22 cellular contexts compared by ENCODE assay signal in the genomic region with DNA sequence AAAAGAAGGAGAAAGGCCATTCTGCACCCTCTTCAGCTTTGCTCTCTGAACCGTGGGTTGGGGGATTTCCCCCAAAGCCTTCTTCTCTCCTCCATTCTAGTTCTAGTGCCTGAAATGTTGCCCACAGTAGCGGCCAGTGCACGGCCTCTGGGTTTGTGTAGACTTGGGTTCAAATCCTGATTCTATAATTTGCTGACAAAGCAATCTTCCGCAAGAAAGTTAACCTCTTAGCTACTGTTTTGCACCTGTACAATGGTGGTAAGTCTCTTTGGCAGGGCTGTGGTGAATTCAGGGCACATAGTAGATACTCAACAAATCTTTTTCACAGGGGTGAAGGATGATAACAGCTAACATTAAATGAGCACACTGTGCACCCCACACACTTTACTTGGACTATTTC. TPM values are rescaled to one million over a fixed set of nuclear protein-coding genes. Genes with fewer than 3 reads are reported as not detected.
A peak's percentile ranks its signal among the peaks of the same experiment; 100 is the strongest.
DNase-seq lines count a peak whose midpoint lies in the region; ATAC-seq, FAIRE-seq and TF ChIP-seq lines count a peak whose summit lies in the region.
"Had no signal": no experiment of that assay in that cellular context is flagged by ENCODE, and none has a peak within 500 bp of the region (broad histone marks: within the 10 kb centered on the region; RNA-seq: fewer than 3 reads in every experiment).

No MANE protein-coding gene starts in this region.

- no peak for ATAC-seq in A549
- no peak for ATAC-seq in IMR-90 (ENCODE audit: low read depth)
- no peak for ATAC-seq in HG02623 (IDR thresholded peaks at IDR 0.05; ENCODE audit: unreplicated experiment)
- ATAC-seq in foreskin keratinocyte: no peak
- ATAC-seq: CD8-positive, alpha-beta T cell had no signal

- H2BK120ac ChIP-seq in IMR-90 (ENCODE audit: low read depth, low read length) (no peak overlapping the region), H1 (replicated peaks; ENCODE audit: low read depth, low read length) (no peak overlapping the region)

- no peak overlapping the region for H2AK9ac ChIP-seq in IMR-90 (replicated peaks; ENCODE audit: low read depth, low read length, poor library complexity)

- no peak overlapping the region for H4K91ac ChIP-seq in IMR-90 (ENCODE audit: insufficient read depth, low read depth, low read length)
- no peak overlapping the region for H4K91ac ChIP-seq in H1 (replicated peaks; ENCODE audit: insufficient read length, low read length)

- H2BK5ac ChIP-seq in IMR-90 (ENCODE audit: low read depth, low read length, poor library complexity, severe bottlenecking) (no peak overlapping the region), H1 (ENCODE audit: low read depth, low read length) (no peak overlapping the region)

- H2BK20ac ChIP-seq in IMR-90 (ENCODE audit: low read depth, low read length): no peak overlapping the region
- no peak overlapping the region for H2BK20ac ChIP-seq in H1 (ENCODE audit: low read length)

- 21% methylated on average over 4 of the region's 4 CpGs for WGBS in A549 (ENCODE audit: missing lambda C conversion rate)
- WGBS in IMR-90 (ENCODE audit: extremely low coverage in 2 of 2, insufficient read length in 1 of 2), 2 experiments: no CpG with 5 or more reads among the region's 4 CpGs
- 88% methylated on average over 4 of the region's 4 CpGs; no CpG with 5 or more reads in 1 of the 2 experiments for WGBS in H1 (ENCODE audit: extremely low coverage in 1 of 2, insufficient coverage in 1 of 2, insufficient read length in 1 of 2, insufficient replicate concordance in 2 of 2, low coverage in 1 of 2, low lambda C conversion rate in 2 of 2, missing lambda C conversion rate in 1 of 2), 2 experiments

- DNase-seq in A549 (ENCODE audit: low read depth in 1 of 2, low spot score in 1 of 2): no peak
- no peak for DNase-seq in IMR-90
- no peak for DNase-seq in H1 (ENCODE audit: low read depth in 1 of 2, low spot score in 2 of 2)
- DNase-seq in urothelium cell line (ENCODE audit: low spot score): no peak
- DNase-seq in NCI-H128 (lab: John Stamatoyannopoulos, UW; ENCODE audit: unreplicated experiment): no peak
- no peak for DNase-seq in foreskin keratinocyte
- DNase-seq: 8988T; AML-193; Caco-2; Calu3; CD4-positive, alpha-beta T cell; CD8-positive, alpha-beta T cell; DMS79 treated with DMSO at 0.1 percent for 48 hours; GF-D8 had no signal

- no peak overlapping the region for H4K5ac ChIP-seq in IMR-90 (ENCODE audit: low read depth, low read length)
- H4K5ac ChIP-seq in H1 (ENCODE audit: insufficient read length, low read depth, low read length): no peak overlapping the region

- no peak overlapping the region for H2AK5ac ChIP-seq in IMR-90 (ENCODE audit: low read depth, low read length)
- H2AK5ac ChIP-seq in H1 (ENCODE audit: low read depth, low read length): no peak overlapping the region; the same call in 1 of the 2 replicates

- H3K79me2 ChIP-seq in H1 (ENCODE audit: control insufficient read depth in 1 of 2, insufficient read depth in 2 of 2, low read length in 2 of 2): no peaks in the 10 kb centered on the region

- H3K27ac ChIP-seq in A549: no peak overlapping the region
- no peak overlapping the region for H3K27ac ChIP-seq in IMR-90 (ENCODE audit: insufficient read depth, low read length)
- H3K27ac ChIP-seq in H1 (ENCODE audit: low read depth, low read length): no peak overlapping the region
- H3K27ac ChIP-seq in foreskin keratinocyte: no peak overlapping the region
- H3K27ac ChIP-seq: BLaER1 treated with 17β-estradiol and CSF1 and Interleukin-3, amounts not matched to agents 10 nM and 100 nM; C4-2B had no signal

- FAIRE-seq in A549 (lab: Jason Lieb, UNC) (no peak), H1 (lab: Jason Lieb, UNC) (no peak), urothelium cell line (lab: Jason Lieb, UNC) (peak; percentile 76)
- FAIRE-seq: A204.1, D721Med, G401.6, GM12891, GM19239 had no signal

- H3K9ac ChIP-seq in IMR-90 (ENCODE audit: low read depth, low read length) (no peak overlapping the region), H1 (replicated peaks in 1 of 4; ENCODE audit: extremely low read depth in 1 of 4, low read depth in 3 of 4, low read length in 3 of 4) (no peak overlapping the region)
- H3K9ac ChIP-seq: BLaER1 treated with 17β-estradiol and CSF1 and Interleukin-3, amounts not matched to agents 10 nM and 100 nM had no signal

- CTCF ChIA-PET in A549 (lab: Yijun Ruan, JAX) (interaction anchor here (1.0 to 3.4 kb wide), 4 partner anchors 10 to 536 kb away, joined by 3 to 13 read pairs (median 6); no protein-coding TSS in a partner anchor), IMR-90 (lab: Yijun Ruan, JAX) (interaction anchor here (1.0 kb wide), 1 partner anchor 13 kb away, joined by 4 read pairs; no protein-coding TSS in a partner anchor), H1 (lab: Charles Lee; ENCODE audit: partially characterized antibody) (interaction anchor here (0.9 to 5.0 kb wide), 9 partner anchors 10 to 245 kb away, joined by 3 to 25 read pairs (median 6); no protein-coding TSS in a partner anchor)

- POLR2A ChIA-PET in A549 (lab: Yijun Ruan, JAX): no interaction called here
- POLR2A ChIA-PET in IMR-90 (lab: Charles Lee; ENCODE audit: unreplicated experiment): no interaction called here
- POLR2A ChIA-PET in H1 (lab: Charles Lee; ENCODE audit: partially characterized antibody): no interaction called here

- H3K14ac ChIP-seq in IMR-90 (replicated peaks; ENCODE audit: low read depth, low read length): no peak overlapping the region
- H3K14ac ChIP-seq in H1 (ENCODE audit: insufficient read length): no peak overlapping the region

- in situ Hi-C loops in IMR-90 (cut with MboI; ENCODE audit: low sequenced_read_pairs): no loop called here

- H2BK12ac ChIP-seq in H1 (ENCODE audit: low read depth, low read length): no peak overlapping the region

- no peak for TF ChIP-seq CTCF in A549 (IDR thresholded peaks at IDR 0.05)
- TF ChIP-seq CTCF in IMR-90 (conservative IDR thresholded peaks at IDR 0.05; ENCODE audit: low read depth, low read length): no peak
- no peak for TF ChIP-seq CTCF in H1 (IDR thresholded peaks at IDR 0.05; ENCODE audit: control extremely low read depth in 1 of 3, insufficient read depth in 1 of 3, low read depth in 1 of 3, low read length in 3 of 3)
- TF ChIP-seq CTCF in foreskin keratinocyte (conservative IDR thresholded peaks at IDR 0.05): no peak

- no peaks in the 10 kb centered on the region for H3K36me3 ChIP-seq in IMR-90 (ENCODE audit: control insufficient read depth, insufficient read depth, low read length)
- H3K36me3 ChIP-seq in H1 (ENCODE audit: control insufficient read depth in 2 of 4, insufficient read depth in 4 of 4, low read length in 3 of 4): no peaks in the 10 kb centered on the region
- H3K36me3 ChIP-seq: BLaER1 treated with 17β-estradiol and CSF1 and Interleukin-3, amounts not matched to agents 10 nM and 100 nM had no signal

- H3K23me2 ChIP-seq in H1 (ENCODE audit: low read depth, low read length): no peaks in the 10 kb centered on the region

- no peak overlapping the region for H3K56ac ChIP-seq in IMR-90 (ENCODE audit: extremely low read depth, insufficient read depth, low read length)
- H3K56ac ChIP-seq in H1 (replicated peaks; ENCODE audit: insufficient read length, low read depth, low read length): no peak overlapping the region

- H4K8ac ChIP-seq in IMR-90 (ENCODE audit: low read depth in 2 of 2, low read length in 2 of 2) (no peak overlapping the region), H1 (ENCODE audit: extremely low read depth, insufficient read depth, low read length) (no peak overlapping the region)

- H2AFZ ChIP-seq in IMR-90 (replicated peaks; ENCODE audit: low read length, poor library complexity): no peak overlapping the region
- no peak overlapping the region for H2AFZ ChIP-seq in H1 (ENCODE audit: low read length)

- no peaks in the 10 kb centered on the region for H3K4me1 ChIP-seq in A549
- H3K4me1 ChIP-seq in IMR-90 (ENCODE audit: control insufficient read depth, insufficient read depth, low read length): peaks cover 6% of the 10 kb centered on the region
- peaks cover 1 to 6% (median 3%) of the 10 kb centered on the region in 4 experiments; a peak in 6 of 7 replicates for H3K4me1 ChIP-seq in H1 (replicated peaks in 1 of 4; ENCODE audit: control insufficient read depth in 3 of 4, insufficient read depth in 4 of 4, low read length in 3 of 4)
- H3K4me1 ChIP-seq in foreskin keratinocyte: no peaks in the 10 kb centered on the region
- H3K4me1 ChIP-seq: Caco-2 had no signal

- H3K79me1 ChIP-seq in IMR-90 (ENCODE audit: low read depth in 1 of 2, low read length in 2 of 2) (no peaks in the 10 kb centered on the region), H1 (ENCODE audit: low read depth, low read length) (no peaks in the 10 kb centered on the region; the same call in 1 of the 2 replicates)

- H3K9me3 ChIP-seq in A549 (no peaks in the 10 kb centered on the region), IMR-90 (ENCODE audit: control insufficient read depth, insufficient read depth, low read length) (peaks cover 2% of the 10 kb centered on the region; the same call in 1 of the 2 replicates), H1 (ENCODE audit: insufficient read depth in 2 of 2, low read depth in 1 of 2, low read length in 1 of 2) (no peaks in the 10 kb centered on the region)
- H3K9me3 ChIP-seq: BLaER1 treated with 17β-estradiol and CSF1 and Interleukin-3, amounts not matched to agents 10 nM and 100 nM; Caco-2 had no signal

- BruUV-seq in IMR-90 (replicated peaks; lab: Mats Ljungman, UMichigan): no TSS peak

- H3K4ac ChIP-seq in IMR-90 (ENCODE audit: low read depth, low read length) (no peak overlapping the region), H1 (replicated peaks; ENCODE audit: insufficient read length, low read depth, low read length) (no peak overlapping the region)

- H3K4me3 ChIP-seq in A549 (no peak overlapping the region), IMR-90 (ENCODE audit: insufficient read depth, low read depth, low read length) (no peak overlapping the region), H1 (ENCODE audit: extremely low read depth in 1 of 4, insufficient read depth in 2 of 4, low read depth in 3 of 4, low read length in 4 of 4) (no peak overlapping the region)
- H3K4me3 ChIP-seq: BLaER1 treated with 17β-estradiol and CSF1 and Interleukin-3, amounts not matched to agents 10 nM and 100 nM had no signal

- peaks cover 33% of the 10 kb centered on the region for H3K27me3 ChIP-seq in IMR-90 (ENCODE audit: control insufficient read depth, insufficient read depth, low read length)
- peaks cover 4 to 12% (median 11%) of the 10 kb centered on the region in 4 experiments for H3K27me3 ChIP-seq in H1 (replicated peaks in 1 of 4; ENCODE audit: control insufficient read depth in 3 of 4, extremely low read depth in 1 of 4, insufficient read depth in 3 of 4, low read length in 3 of 4)
- peaks cover 51% of the 10 kb centered on the region for H3K27me3 ChIP-seq in foreskin keratinocyte

- dilution Hi-C loops in IMR-90 (cut with HindIII; ENCODE audit: low sequenced_read_pairs, unreplicated experiment): no loop called here

- no peak for TF ChIP-seq POLR2A in A549 (IDR thresholded peaks at IDR 0.05; ENCODE audit: low read length)
- no peak for TF ChIP-seq POLR2A in IMR-90 (IDR thresholded peaks at IDR 0.05; ENCODE audit: low read depth, low read length)
- TF ChIP-seq POLR2A in H1 (IDR thresholded peaks at IDR 0.05; ENCODE audit: control extremely low read depth in 1 of 2, low read depth in 2 of 2, low read length in 2 of 2): no peak

- H3K4me2 ChIP-seq in A549 (no peak overlapping the region), IMR-90 (ENCODE audit: low read depth, low read length) (no peak overlapping the region), H1 (ENCODE audit: insufficient read depth in 1 of 2, low read depth in 2 of 2, low read length in 2 of 2) (no peak overlapping the region)
- H3K4me2 ChIP-seq: BLaER1 treated with 17β-estradiol and CSF1 and Interleukin-3, amounts not matched to agents 10 nM and 100 nM had no signal

- intact Hi-C loops in IMR-90 (cut with micrococcal nuclease): no loop called here

- H3K9me1 ChIP-seq in IMR-90 (ENCODE audit: insufficient read depth, low read length): no peaks in the 10 kb centered on the region; the same call in 1 of the 2 replicates

- TF ChIP-seq EP300 in A549 (IDR thresholded peaks at IDR 0.05) (no peak), H1 (IDR thresholded peaks at IDR 0.05; ENCODE audit: borderline replicate concordance in 1 of 2, low read depth in 2 of 2, low read length in 2 of 2) (no peak)

- no peaks in the 10 kb centered on the region for H4K20me1 ChIP-seq in IMR-90 (ENCODE audit: insufficient read depth, low read length)
- peaks cover 0 to 2% of the 10 kb centered on the region in 2 experiments for H4K20me1 ChIP-seq in H1 (replicated peaks in 1 of 2; ENCODE audit: control insufficient read depth in 1 of 2, insufficient read depth in 2 of 2, low read length in 2 of 2)

- H3K23ac ChIP-seq in IMR-90 (ENCODE audit: low read depth, low read length) (no peak overlapping the region), H1 (ENCODE audit: insufficient read length) (no peak overlapping the region)

- H2BK15ac ChIP-seq in IMR-90 (ENCODE audit: low read depth, low read length) (no peak overlapping the region), H1 (ENCODE audit: low read length) (no peak overlapping the region)

- H3K18ac ChIP-seq in IMR-90 (ENCODE audit: low read depth, low read length) (no peak overlapping the region), H1 (ENCODE audit: extremely low read depth, low read length) (no peak overlapping the region)

- TF ChIP-seq RAD21 in A549 (conservative IDR thresholded peaks at IDR 0.05 in 1 of 2, IDR thresholded peaks at IDR 0.05 in 1 of 2) (no peak), IMR-90 (IDR thresholded peaks at IDR 0.05; ENCODE audit: low read length) (no peak), H1 (IDR thresholded peaks at IDR 0.05 in 1 of 2, conservative IDR thresholded peaks at IDR 0.05 in 1 of 2; ENCODE audit: low read depth in 2 of 2, low read length in 2 of 2) (no peak)

RNA-seq across cellular contexts. Expression of a gene that starts 5.8 kb away (rescaled TPM):
- 0.03 TPM in 1 of 2 replicates, not detected in the other for polyA plus RNA-seq in A549 (2011; rRNA removed)
- 0.01 TPM in 1 of 2 replicates, not detected in the other for polyA plus RNA-seq in A549 (2012; cell fraction: cytosol; rRNA removed)
- not detected in 2 replicates for polyA plus RNA-seq in A549 (2012; cell fraction: nucleus; rRNA removed)
- polyA plus RNA-seq in A549 (2017; fragmentation: RNase III; extraction: RNeasy Plus Mini Kit Qiagen cat#74134 plus additional on column Dnase treatment): not detected in 3 replicates
- polyA minus RNA-seq in A549 (2011; rRNA and poly(A)+ RNA removed): 0.39 TPM in 1 of 2 replicates, not detected in the other
- total RNA-seq in IMR-90 (2012; rRNA removed): 1.6 and 1.9 TPM in 2 replicates
- 2.6 and 2.7 TPM in 2 replicates for polyA plus RNA-seq in IMR-90 (2012; rRNA removed)
- polyA plus RNA-seq in IMR-90 (2012; cell fraction: cytosol; rRNA removed): 1.1 and 2.8 TPM in 2 replicates
- 12.4 and 16.6 TPM in 2 replicates for polyA plus RNA-seq in IMR-90 (2012; cell fraction: nucleus; rRNA removed; ENCODE audit: low replicate concordance)
- total RNA-seq in H1 (2021; fragmentation: NEBNext Ultra II Directional; extraction: Animal tissue kit (Norgen Biotek cat#: 25700)): 1.3 and 1.9 TPM in 2 replicates
- polyA plus RNA-seq in H1 (2011; rRNA removed): 0.97 and 1.3 TPM in 2 replicates
- 0.88 TPM for polyA plus RNA-seq in H1 (2011; cell fraction: cytosol; rRNA removed)
- polyA plus RNA-seq in H1 (2011; cell fraction: nucleus; rRNA removed): 5.2 TPM
- polyA plus RNA-seq in H1 (2012, experiment 1 of 2): 0.82 to 1.8 TPM (median 1.4 TPM) in 4 replicates
- 0.55 TPM for polyA plus RNA-seq in H1 (2012, experiment 2 of 2)
- 1.4 TPM for polyA plus RNA-seq in H1 (2013, experiment 1 of 2)
- 1.2 TPM for polyA plus RNA-seq in H1 (2013, experiment 2 of 2)
- 3.5 and 4.4 TPM in 2 replicates for polyA minus RNA-seq in H1 (2011; rRNA and poly(A)+ RNA removed)
- polyA minus RNA-seq in H1 (2011; cell fraction: cytosol; rRNA and poly(A)+ RNA removed): 1.8 TPM
- polyA minus RNA-seq in H1 (2011; cell fraction: nucleus; rRNA and poly(A)+ RNA removed): 6.9 TPM
- not detected in 2 replicates for total RNA-seq in foreskin keratinocyte
- polyA plus RNA-seq in foreskin keratinocyte: not detected in 2 replicates
- total RNA-seq: Caco-2, Calu3 had no signal

RNA-seq across cellular contexts. Expression of a gene that starts 42.7 kb away (rescaled TPM):
- polyA plus RNA-seq in A549 (2011; rRNA removed) (19.1 and 19.2 TPM in 2 replicates), A549 (2017; fragmentation: RNase III; extraction: RNeasy Plus Mini Kit Qiagen cat#74134 plus additional on column Dnase treatment) (7.5 to 7.9 TPM (median 7.7 TPM) in 3 replicates), IMR-90 (2012; rRNA removed) (19.7 and 22.5 TPM in 2 replicates), H1 (2011; rRNA removed) (29.0 and 29.7 TPM in 2 replicates), foreskin keratinocyte (6.6 and 6.8 TPM in 2 replicates)
- polyA plus RNA-seq in A549 (2012; cell fraction: cytosol; rRNA removed): 7.8 and 8.9 TPM in 2 replicates
- 5.7 and 6.3 TPM in 2 replicates for polyA plus RNA-seq in A549 (2012; cell fraction: nucleus; rRNA removed)
- polyA minus RNA-seq in A549 (2011; rRNA and poly(A)+ RNA removed): 13.7 and 21.2 TPM in 2 replicates
- total RNA-seq in IMR-90 (2012; rRNA removed) (13.3 and 13.9 TPM in 2 replicates), foreskin keratinocyte (7.4 and 7.9 TPM in 2 replicates)
- 9.9 and 13.2 TPM in 2 replicates for polyA plus RNA-seq in IMR-90 (2012; cell fraction: cytosol; rRNA removed)
- polyA plus RNA-seq in IMR-90 (2012; cell fraction: nucleus; rRNA removed; ENCODE audit: low replicate concordance): 14.4 and 22.6 TPM in 2 replicates
- total RNA-seq in H1 (2021; fragmentation: NEBNext Ultra II Directional; extraction: Animal tissue kit (Norgen Biotek cat#: 25700)): 14.8 and 16.3 TPM in 2 replicates
- polyA plus RNA-seq in H1 (2011; cell fraction: cytosol; rRNA removed): 33.5 TPM
- polyA plus RNA-seq in H1 (2011; cell fraction: nucleus; rRNA removed): 29.8 TPM
- 14.9 to 17.6 TPM (median 15.5 TPM) in 4 replicates for polyA plus RNA-seq in H1 (2012, experiment 1 of 2)
- 10.2 TPM for polyA plus RNA-seq in H1 (2012, experiment 2 of 2)
- polyA plus RNA-seq in H1 (2013, experiment 1 of 2): 19.3 TPM
- polyA plus RNA-seq in H1 (2013, experiment 2 of 2): 19.3 TPM
- 26.3 and 31.5 TPM in 2 replicates for polyA minus RNA-seq in H1 (2011; rRNA and poly(A)+ RNA removed)
- polyA minus RNA-seq in H1 (2011; cell fraction: cytosol; rRNA and poly(A)+ RNA removed): 10.4 TPM
- polyA minus RNA-seq in H1 (2011; cell fraction: nucleus; rRNA and poly(A)+ RNA removed): 28.8 TPM
